6 cellular contexts compared by ENCODE assay signal in the genomic region with DNA sequence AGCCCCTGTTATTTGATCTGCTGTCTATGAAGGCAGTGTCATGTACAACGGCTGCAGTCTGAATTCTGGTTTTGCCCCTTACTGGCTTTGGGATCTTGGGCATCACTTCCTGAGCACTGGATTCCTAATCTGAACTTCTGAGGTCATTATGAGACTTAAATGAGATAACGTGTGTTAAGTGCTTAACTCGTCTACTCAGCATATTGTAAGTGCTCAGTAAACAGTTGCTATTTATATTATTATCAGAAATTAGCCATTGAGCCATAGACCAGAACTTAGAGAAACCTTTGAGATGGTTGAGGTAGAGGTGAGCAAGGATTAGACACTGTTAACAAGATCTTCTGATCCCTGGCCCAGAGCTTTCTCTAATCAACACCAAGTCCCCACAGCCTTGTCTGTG.
"Had no signal": no experiment of that assay in that cellular context is flagged by ENCODE, and none has a peak within 500 bp of the region (broad histone marks: within the 10 kb centered on the region; RNA-seq: fewer than 3 reads in every experiment).

No MANE protein-coding gene starts in this region.

- ATAC-seq: K562 had no signal

- H3K27ac ChIP-seq: HL-60 had no signal

- DNase-seq: IMR-90, KBM-7, KG1 had no signal

- H3K4me3 ChIP-seq: K562 had no signal

- FAIRE-seq: HTR-8/SVneo, K562 had no signal
